ENCODE assay signal across 10 cellular contexts in the genomic region with DNA sequence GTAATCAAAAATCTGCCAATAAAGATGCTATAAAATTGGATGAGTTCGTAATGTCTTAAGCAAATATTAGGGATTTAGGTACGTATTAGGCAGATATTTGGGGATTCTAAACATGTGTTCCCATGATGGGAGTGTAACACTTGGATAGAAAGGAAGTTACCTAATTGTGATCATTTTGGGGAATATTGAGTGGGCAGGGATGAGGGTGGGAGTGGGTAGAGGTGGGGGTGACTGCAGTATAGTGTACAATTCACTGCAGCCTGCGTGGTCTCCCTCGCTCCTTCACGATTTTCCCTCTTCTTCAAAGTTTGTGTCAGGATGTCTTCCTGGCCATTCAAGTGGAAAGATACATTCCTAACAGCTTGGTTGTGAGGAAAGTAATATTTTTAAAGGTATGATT. TPM values are rescaled to one million over a fixed set of nuclear protein-coding genes. Genes with fewer than 3 reads are reported as not detected.
A peak's percentile ranks its signal among the peaks of the same experiment; 100 is the strongest.
DNase-seq lines count a peak whose midpoint lies in the region; ATAC-seq and TF ChIP-seq lines count a peak whose summit lies in the region.
"Had no signal": no experiment of that assay in that cellular context is flagged by ENCODE, and none has a peak within 500 bp of the region (broad histone marks: within the 10 kb centered on the region; RNA-seq: fewer than 3 reads in every experiment).

No MANE protein-coding gene starts in this region.

- H3K27ac ChIP-seq in H9 (ENCODE audit: insufficient read length, low read depth, low read length): no peak overlapping the region

- no peaks in the 10 kb centered on the region for H3K9me3 Mint-ChIP-seq in H9
- H3K9me3 Mint-ChIP-seq in brain: no peaks in the 10 kb centered on the region
- H3K9me3 Mint-ChIP-seq in immature natural killer cell: peaks cover 0 to 2% (median 0%) of the 10 kb centered on the region in 6 donors
- H3K9me3 Mint-ChIP-seq in stimulated activated effector memory CD8-positive, alpha-beta T cell treated with anti-CD3 and anti-CD28 coated beads, Interleukin-12 subunit alpha, Interleukin-12 subunit beta, amount 100 ng/mL, for 72 hours: no peaks in the 10 kb centered on the region
- H3K9me3 Mint-ChIP-seq: activated T-cell treated with anti-CD3 and anti-CD28 coated beads, Interleukin-2, amount 50 U/mL, for 24 hours had no signal

- no peaks in the 10 kb centered on the region for H3K79me2 ChIP-seq in H9 (ENCODE audit: insufficient read depth, low read length)

- H4K8ac ChIP-seq in H9 (replicated peaks; ENCODE audit: insufficient read length, low read depth, low read length): no peak overlapping the region

- H3K4ac ChIP-seq in H9 (ENCODE audit: low read depth, low read length): no peak overlapping the region

- H3K27ac Mint-ChIP-seq in H9: no peak overlapping the region; a peak in 1 of 7 replicates
- peak overlapping the region; percentile 60 to 96 (median 96) for H3K27ac Mint-ChIP-seq in brain
- no peak overlapping the region for H3K27ac Mint-ChIP-seq in immature natural killer cell
- H3K27ac Mint-ChIP-seq in stimulated activated effector memory CD8-positive, alpha-beta T cell treated with anti-CD3 and anti-CD28 coated beads, Interleukin-12 subunit alpha, Interleukin-12 subunit beta, amount 100 ng/mL, for 72 hours: no peak overlapping the region
- H3K27ac Mint-ChIP-seq: activated T-cell treated with anti-CD3 and anti-CD28 coated beads, Interleukin-2, amount 50 U/mL, for 24 hours had no signal

- peak overlapping the region; percentile 93 to 94 for H3K4me3 Mint-ChIP-seq in H9
- H3K4me3 Mint-ChIP-seq in brain: peak overlapping the region; percentile 94 to 96 (median 96)
- peak overlapping the region in 3 of 5 donors; percentile 32 to 51 (median 40) for H3K4me3 Mint-ChIP-seq in immature natural killer cell
- peak overlapping the region; percentile 64 for H3K4me3 Mint-ChIP-seq in stimulated activated effector memory CD8-positive, alpha-beta T cell treated with anti-CD3 and anti-CD28 coated beads, Interleukin-12 subunit alpha, Interleukin-12 subunit beta, amount 100 ng/mL, for 72 hours

- no peak for ATAC-seq in stimulated activated effector memory CD8-positive, alpha-beta T cell treated with anti-CD3 and anti-CD28 coated beads, Interleukin-12 subunit alpha, Interleukin-12 subunit beta, amount 100 ng/mL, for 72 hours
- no peak for ATAC-seq in GM19452 (IDR thresholded peaks at IDR 0.05; ENCODE audit: unreplicated experiment)
- ATAC-seq in HG03378 (IDR thresholded peaks at IDR 0.05; ENCODE audit: unreplicated experiment): no peak

- no peak overlapping the region for H2BK5ac ChIP-seq in H9 (ENCODE audit: insufficient read length, low read length)

- H3K9me3 ChIP-seq in H9 (ENCODE audit: control insufficient read depth, low read depth, low read length): no peaks in the 10 kb centered on the region

- H3K4me1 ChIP-seq in H9 (ENCODE audit: insufficient read depth, low read length): peaks cover 6% of the 10 kb centered on the region

- no peak overlapping the region for H2BK20ac ChIP-seq in H9 (ENCODE audit: low read depth, low read length, poor library complexity, severe bottlenecking)

- no peak overlapping the region for H2AFZ ChIP-seq in H9 (ENCODE audit: low read length)

- TF ChIP-seq CTCF in H9 (conservative IDR thresholded peaks at IDR 0.05) (no peak), brain (conservative IDR thresholded peaks at IDR 0.05) (no peak)

- H3K23ac ChIP-seq in H9 (ENCODE audit: insufficient read length, low read depth, low read length): no peak overlapping the region

- no peaks in the 10 kb centered on the region; the same call in 1 of the 2 replicates for H3K27me3 ChIP-seq in H9 (ENCODE audit: insufficient read depth, low read length)

- peak overlapping the region; percentile 78 for H3K4me2 ChIP-seq in H9 (ENCODE audit: insufficient read depth, insufficient read length, low read length)

- no peak overlapping the region for H4K5ac ChIP-seq in H9 (ENCODE audit: insufficient read length, low read depth, low read length)

- H3K79me1 ChIP-seq in H9 (ENCODE audit: insufficient read depth, low read depth, low read length, poor library complexity, severe bottlenecking): no peaks in the 10 kb centered on the region

- no peak overlapping the region for H3K9ac ChIP-seq in H9 (ENCODE audit: extremely low read depth, insufficient read length, low read length)

- H2AK5ac ChIP-seq in H9 (ENCODE audit: insufficient read length, low read length): no peak overlapping the region

- H3T11ph ChIP-seq in H9 (ENCODE audit: low read length): no peak overlapping the region

- H4K91ac ChIP-seq in H9 (ENCODE audit: insufficient read length, low read depth, low read length): no peak overlapping the region

- H2BK15ac ChIP-seq in H9 (ENCODE audit: low read depth, low read length): no peak overlapping the region

- DNase-seq in H9: no peak
- no peak for DNase-seq in immature natural killer cell
- no peak for DNase-seq in stimulated activated effector memory CD8-positive, alpha-beta T cell treated with anti-CD3 and anti-CD28 coated beads, Interleukin-12 subunit alpha, Interleukin-12 subunit beta, amount 100 ng/mL, for 72 hours (ENCODE audit: low spot score in 2 of 2)
- DNase-seq in globus pallidus (ENCODE audit: low spot score): no peak
- no peak for DNase-seq in NCI-H187 treated with DMSO at 0.1 percent for 48 hours (lab: John Stamatoyannopoulos, UW)
- DNase-seq: activated T-cell treated with anti-CD3 and anti-CD28 coated beads, Interleukin-2, amount 50 U/mL, for 24 hours; NCI-H2107 had no signal

- no CpG with 5 or more reads among the region's 5 CpGs for WGBS in H9 (ENCODE audit: extremely low coverage, insufficient read length, low lambda C conversion rate)

- H2BK12ac ChIP-seq in H9 (ENCODE audit: insufficient read length, low read depth, low read length): no peak overlapping the region

- peaks cover 17% of the 10 kb centered on the region for H3K23me2 ChIP-seq in H9 (ENCODE audit: insufficient read length, low read depth, low read length, poor library complexity, severe bottlenecking)

- H3K14ac ChIP-seq in H9 (ENCODE audit: insufficient read depth, low read length): no peak overlapping the region

- H4K20me1 ChIP-seq in H9 (ENCODE audit: control insufficient read depth, insufficient read depth, insufficient read length): no peaks in the 10 kb centered on the region

- H3K36me3 Mint-ChIP-seq in H9 (ENCODE audit: insufficient read depth in 1 of 3, low read depth in 3 of 3) (no peaks in the 10 kb centered on the region; a peak in 1 of 7 replicates), brain (no peaks in the 10 kb centered on the region), immature natural killer cell (no peaks in the 10 kb centered on the region)
- no peaks in the 10 kb centered on the region for H3K36me3 Mint-ChIP-seq in stimulated activated effector memory CD8-positive, alpha-beta T cell treated with anti-CD3 and anti-CD28 coated beads, Interleukin-12 subunit alpha, Interleukin-12 subunit beta, amount 100 ng/mL, for 72 hours

- no peak overlapping the region for H2BK120ac ChIP-seq in H9 (ENCODE audit: low read depth, low read length, poor library complexity, severe bottlenecking)

- no peak overlapping the region for H3K18ac ChIP-seq in H9 (ENCODE audit: insufficient read length, low read depth, low read length)

- H3K4me1 Mint-ChIP-seq in H9 (peaks cover 25 to 29% of the 10 kb centered on the region in 2 experiments), brain (peaks cover 37% of the 10 kb centered on the region), immature natural killer cell (peaks cover 8 to 10% of the 10 kb centered on the region in 2 donors)
- peaks cover 13% of the 10 kb centered on the region for H3K4me1 Mint-ChIP-seq in stimulated activated effector memory CD8-positive, alpha-beta T cell treated with anti-CD3 and anti-CD28 coated beads, Interleukin-12 subunit alpha, Interleukin-12 subunit beta, amount 100 ng/mL, for 72 hours

- no peak overlapping the region for H3K56ac ChIP-seq in H9 (ENCODE audit: insufficient read length, low read depth, low read length)

- H3K27me3 Mint-ChIP-seq in H9 (ENCODE audit: low read depth) (peaks cover 38% of the 10 kb centered on the region), brain (peaks cover 15% of the 10 kb centered on the region), immature natural killer cell (ENCODE audit: low read depth in 3 of 3) (peaks cover 11 to 23% (median 14%) of the 10 kb centered on the region in 3 donors)

RNA-seq across cellular contexts. Expression of gene PRKG1, which starts 1.3 kb away (rescaled TPM):
- total RNA-seq in H9 (2021): 10.0 and 10.4 TPM in 2 replicates
- 0.31 TPM for polyA plus RNA-seq in brain (ENCODE audit: insufficient read depth, low read depth, low replicate concordance)
- under 1 TPM in 1 of 3 donors, not detected in 2; 0.46 TPM for polyA plus RNA-seq in immature natural killer cell

Comparison
In these comparisons a context has a peak if more than half of its experiments do, and no peak if none do; other contexts are left out.
1. H3K27ac Mint-ChIP-seq: peak in brain (5 of 5); none in H9 (0 of 3), immature natural killer cell (0 of 6) and stimulated activated effector memory CD8-positive, alpha-beta T cell treated with anti-CD3 and anti-CD28 coated beads, Interleukin-12 subunit alpha, Interleukin-12 subunit beta, amount 100 ng/mL, for 72 hours (single experiment).
2. H3K4me3 Mint-ChIP-seq: peak in every context shown above with its lines; median percentile 96 in brain; 94 in H9; 64 in stimulated activated effector memory CD8-positive, alpha-beta T cell treated with anti-CD3 and anti-CD28 coated beads, Interleukin-12 subunit alpha, Interleukin-12 subunit beta, amount 100 ng/mL, for 72 hours; 40 in immature natural killer cell.